ENCODE assay signal across 29 cellular contexts in genomic region chr3:184596233-184596632, GRCh38. TPM values are rescaled to one million over a fixed set of nuclear protein-coding genes. Genes with fewer than 3 reads are reported as not detected.
"Had no signal": no experiment of that assay in that cellular context is flagged by ENCODE, and none has a peak within 500 bp of the region (broad histone marks: within the 10 kb centered on the region; RNA-seq: fewer than 3 reads in every experiment).

No MANE protein-coding gene starts in this region.

- H3K36me3 Mint-ChIP-seq: memory B cell, natural killer cell had no signal

- DNase-seq: dermis blood vessel endothelial cell; effector memory CD4-positive, alpha-beta T cell; foreskin keratinocyte; glutamatergic neuron; heart right ventricle; hippocampal formation; kidney glomerular epithelial cell; natural killer cell; nucleus accumbens; stimulated activated CD4-positive, alpha-beta T cell treated with anti-CD3 and anti-CD28 coated beads, Interleukin-12 subunit alpha, Interleukin-12 subunit beta, amount 100 ng/mL, for 4 hours; stimulated activated CD4-positive, alpha-beta T cell treated with anti-CD3 and anti-CD28 coated beads, Interleukin-1b, Interleukin-23, amount 100 ng/mL, for 48 hours; stimulated activated CD4-positive, alpha-beta T cell treated with anti-CD3 and anti-CD28 coated beads, Interleukin-4, amount 100 ng/mL, for 1 hour; stimulated activated CD8-positive, alpha-beta memory T cell treated with anti-CD3 and anti-CD28 coated beads, Interleukin-4, amount 100 ng/mL, for 48 hours; stimulated activated naive CD4-positive, alpha-beta T cell treated with Interleukin-2 at 50 U/mL for 16 hours; stomach; thyroid gland; trophoblast cell had no signal

- ATAC-seq: foreskin keratinocyte, gastroesophageal sphincter, heart right ventricle, natural killer cell, sciatic nerve had no signal

- H3K4me3 ChIP-seq: coronary artery, esophagus muscularis mucosa, gastroesophageal sphincter, heart right ventricle, lung, prostate gland, right atrium auricular region, smooth muscle cell, stomach, thyroid gland, vagina had no signal

- H3K27ac Mint-ChIP-seq: memory B cell, natural killer cell had no signal

- H3K27me3 ChIP-seq: foreskin keratinocyte, right atrium auricular region, thyroid gland, vagina had no signal

- H3K4me1 Mint-ChIP-seq: memory B cell, natural killer cell had no signal

- H3K27ac ChIP-seq: coronary artery, esophagus muscularis mucosa, foreskin keratinocyte, gastroesophageal sphincter, heart right ventricle, prostate gland, right atrium auricular region, stomach, thyroid gland, vagina had no signal

- H3K4me1 ChIP-seq: prostate gland had no signal

- H3K36me3 ChIP-seq: esophagus muscularis mucosa, gastroesophageal sphincter, heart right ventricle, prostate gland, right atrium auricular region, stomach, thyroid gland, vagina had no signal

- H3K4me2 ChIP-seq: smooth muscle cell had no signal

- H3K9me3 ChIP-seq: esophagus muscularis mucosa, gastroesophageal sphincter, heart right ventricle, prostate gland, right atrium auricular region, stomach, thyroid gland, vagina had no signal

- H3K9me3 Mint-ChIP-seq: memory B cell, natural killer cell, neural crest cell had no signal

- H3K4me3 Mint-ChIP-seq: memory B cell, natural killer cell, neural crest cell had no signal

RNA-seq across cellular contexts. Expression of gene EPHB3, which starts 34.6 kb away (rescaled TPM):
- total RNA-seq: endothelial cell of umbilical vein, natural killer cell had no signal
